In the genomic region with DNA sequence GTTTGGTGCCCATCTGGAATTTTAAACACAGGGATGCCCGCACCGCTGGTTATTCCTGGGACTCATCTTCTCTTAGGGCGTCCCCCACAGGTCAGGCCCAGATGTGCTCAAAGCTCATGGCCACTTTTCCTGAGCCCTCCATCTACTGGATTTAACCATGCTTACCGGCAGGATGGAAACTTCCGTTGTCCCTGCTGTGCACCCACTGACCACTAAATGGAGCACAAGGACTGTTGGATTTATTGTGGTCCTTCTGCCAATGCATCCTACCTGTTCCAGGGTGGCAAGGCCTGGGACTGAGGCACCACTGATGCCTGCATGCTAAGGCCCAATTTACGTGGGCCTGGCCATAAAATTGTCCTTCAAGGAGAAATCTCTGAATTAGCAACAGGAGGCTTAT, we compare ENCODE assay signal across 7 cellular contexts. TPM values are rescaled to one million over a fixed set of nuclear protein-coding genes. Genes with fewer than 3 reads are reported as not detected.
"Had no signal": no experiment of that assay in that cellular context is flagged by ENCODE, and none has a peak within 500 bp of the region (broad histone marks: within the 10 kb centered on the region; RNA-seq: fewer than 3 reads in every experiment).

No MANE protein-coding gene starts in this region.

RNA-seq across cellular contexts. Expression of gene UGT2B11, which starts 8.7 kb away (rescaled TPM):
- total RNA-seq: GM23338, H4, H7, HFFc6, HT1080, IMR-90, K562 had no signal
- polyA plus RNA-seq: GM23338, IMR-90 had no signal

RNA-seq across cellular contexts. Expression of gene UGT2B28, which starts 57.0 kb away (rescaled TPM):
- total RNA-seq: GM23338, H4, H7, HFFc6, HT1080, IMR-90, K562 had no signal
- polyA plus RNA-seq: GM23338, IMR-90, K562 had no signal
